In genomic region chr11:59158206-59159068, GRCh38 we compare ENCODE assay signal across 7 cellular contexts. TPM values are rescaled to one million over a fixed set of nuclear protein-coding genes. Genes with fewer than 3 reads are reported as not detected.
DNase-seq lines count a peak whose midpoint lies in the region; FAIRE-seq and TF ChIP-seq lines count a peak whose summit lies in the region.

No MANE protein-coding gene starts in this region.

- H3K9ac ChIP-seq in Karpas-422 (ENCODE audit: low read length) = no peak overlapping the region

- 40% methylated on average over 8 of the region's 8 CpGs for WGBS in prostate gland

- no peaks in the 10 kb centered on the region for H3K9me2 ChIP-seq in Karpas-422 (replicated peaks; ENCODE audit: insufficient read depth, low read length)

- H3K36me3 ChIP-seq in Karpas-422 (ENCODE audit: insufficient read depth, low read length) = no peaks in the 10 kb centered on the region
- no peaks in the 10 kb centered on the region for H3K36me3 ChIP-seq in Peyer's patch
- H3K36me3 ChIP-seq in prostate gland = no peaks in the 10 kb centered on the region

- H3K27me3 ChIP-seq in Karpas-422 (ENCODE audit: low read length) (no peaks in the 10 kb centered on the region; the same call in 1 of the 2 replicates), Peyer's patch (no peaks in the 10 kb centered on the region), prostate gland (replicated peaks; ENCODE audit: insufficient read depth) (no peaks in the 10 kb centered on the region)

- peak; percentile 74 for TF ChIP-seq CTCF in GM12865 (IDR thresholded peaks at IDR 0.05; ENCODE audit: insufficient read depth, low read depth, low read length, missing control alignments)
- peak; percentile 66 to 92 (median 88) for TF ChIP-seq CTCF in Peyer's patch (IDR thresholded peaks at IDR 0.05)
- peak; percentile 44 to 81 (median 72) for TF ChIP-seq CTCF in prostate gland (IDR thresholded peaks at IDR 0.05)

- H4K20me1 ChIP-seq in Karpas-422 (ENCODE audit: insufficient read depth, low read depth, low read length) = no peaks in the 10 kb centered on the region

- peak; percentile 84 for FAIRE-seq in H54 (lab: Jason Lieb, UNC)

- TF ChIP-seq POLR2A in H54 (IDR thresholded peaks at IDR 0.05; ENCODE audit: low read depth, low read length) = no peak
- TF ChIP-seq POLR2A in Peyer's patch (IDR thresholded peaks at IDR 0.05) = no peak
- no peak for TF ChIP-seq POLR2A in prostate gland (IDR thresholded peaks at IDR 0.05)

- no peaks in the 10 kb centered on the region for H3K79me2 ChIP-seq in Karpas-422 (ENCODE audit: low read length)

- no peaks in the 10 kb centered on the region for H3K9me3 ChIP-seq in Karpas-422 (ENCODE audit: low read length)
- H3K9me3 ChIP-seq in Peyer's patch = no peaks in the 10 kb centered on the region
- no peaks in the 10 kb centered on the region for H3K9me3 ChIP-seq in prostate gland

- H3K4me2 ChIP-seq in Karpas-422 (ENCODE audit: low read depth, low read length, poor library complexity, severe bottlenecking) = no peak overlapping the region

- no peak overlapping the region for H2AFZ ChIP-seq in Karpas-422 (ENCODE audit: low read length)

- no peak overlapping the region for H3K4me3 ChIP-seq in GM12865 (ENCODE audit: low read depth, low read length)
- H3K4me3 ChIP-seq in Karpas-422 (ENCODE audit: low read length) = no peak overlapping the region
- H3K4me3 ChIP-seq in Peyer's patch = no peak overlapping the region
- no peak overlapping the region for H3K4me3 ChIP-seq in prostate gland

- no peak overlapping the region for H3K27ac ChIP-seq in Karpas-422 (ENCODE audit: low read length)
- H3K27ac ChIP-seq in Peyer's patch = no peak overlapping the region
- H3K27ac ChIP-seq in prostate gland = no peak overlapping the region

- DNase-seq in GM12865 (ENCODE audit: low read depth) (peak; percentile 86), H54 (ENCODE audit: insufficient read length, low spot score) (peak; percentile 29), Karpas-422 (peak; percentile 89), Peyer's patch (peak in 2 of 3 donors; percentile 64 to 88), globus pallidus (ENCODE audit: low spot score) (peak; percentile 80), prostate gland (ENCODE audit: low spot score) (peak; percentile 60)
- DNase-seq in activated naive CD4-positive, alpha-beta T cell treated with anti-CD3 and anti-CD28 coated beads, Interleukin-2, amount 50 U/mL, for 16 hours = peak; percentile 57

- intact Hi-C loops in prostate gland (cut with DNase I) = loop anchor here (2.0 kb wide), 1 partner anchor 504 kb away; no protein-coding TSS in a partner anchor

- no peaks in the 10 kb centered on the region for H3K4me1 ChIP-seq in Karpas-422 (ENCODE audit: low read length)
- no peaks in the 10 kb centered on the region for H3K4me1 ChIP-seq in Peyer's patch
- no peaks in the 10 kb centered on the region for H3K4me1 ChIP-seq in prostate gland (replicated peaks)

RNA-seq across cellular contexts. Expression of gene DTX4, which starts 13.5 kb away (rescaled TPM):
- total RNA-seq in Karpas-422 (2014; rRNA removed; shearing (Covaris generic); ENCODE audit: low replicate concordance) = 8.4 and 9.2 TPM in 2 replicates
- total RNA-seq in Peyer's patch (10 to 100 TPM; 41.3 to 93.8 (median 60.9) TPM), prostate gland (10 to 100 TPM in 1 of 2 donors, 1 to 10 TPM in 1; 6.9 to 10.7 TPM)

RNA-seq across cellular contexts. Expression of gene FAM111A, which starts 15.8 kb away (rescaled TPM):
- total RNA-seq in Karpas-422 (2014; rRNA removed; shearing (Covaris generic); ENCODE audit: low replicate concordance) = 48.2 and 64.1 TPM in 2 replicates
- total RNA-seq in Peyer's patch = 10 to 100 TPM; 43.0 to 96.6 (median 68.5) TPM
- total RNA-seq in prostate gland = 10 to 100 TPM; 49.5 to 60.3 TPM

RNA-seq across cellular contexts. Expression of gene FAM111B, which starts 51.4 kb away (rescaled TPM):
- total RNA-seq in Karpas-422 (2014; rRNA removed; shearing (Covaris generic); ENCODE audit: low replicate concordance) = 10.7 and 19.9 TPM in 2 replicates
- 1 to 10 TPM; 1.8 to 6.0 (median 4.7) TPM for total RNA-seq in Peyer's patch
- 1 to 10 TPM in 1 of 2 donors, under 1 TPM in 1; 0.62 to 1.4 TPM for total RNA-seq in prostate gland

RNA-seq across cellular contexts. Expression of gene MPEG1, which starts 54.3 kb away (rescaled TPM):
- 59.6 and 80.0 TPM in 2 replicates for total RNA-seq in Karpas-422 (2014; rRNA removed; shearing (Covaris generic); ENCODE audit: low replicate concordance)
- total RNA-seq in Peyer's patch (10 to 100 TPM in 1 of 4 donors, 1 to 10 TPM in 3; 3.5 to 51.2 (median 6.0) TPM), prostate gland (1 to 10 TPM; 3.2 to 8.2 TPM)

Comparison
In these comparisons a context has a peak if more than half of its experiments do, and no peak if none do; other contexts are left out.
1. DNase-seq: peak in every context shown above with its lines; median percentile 89 in Karpas-422; 86 in GM12865; 80 in globus pallidus; 76 in Peyer's patch; 60 in prostate gland; 57 in activated naive CD4-positive, alpha-beta T cell treated with anti-CD3 and anti-CD28 coated beads, Interleukin-2, amount 50 U/mL, for 16 hours; 29 in H54.